1 cellular context compared by ENCODE assay signal in the genomic region with DNA sequence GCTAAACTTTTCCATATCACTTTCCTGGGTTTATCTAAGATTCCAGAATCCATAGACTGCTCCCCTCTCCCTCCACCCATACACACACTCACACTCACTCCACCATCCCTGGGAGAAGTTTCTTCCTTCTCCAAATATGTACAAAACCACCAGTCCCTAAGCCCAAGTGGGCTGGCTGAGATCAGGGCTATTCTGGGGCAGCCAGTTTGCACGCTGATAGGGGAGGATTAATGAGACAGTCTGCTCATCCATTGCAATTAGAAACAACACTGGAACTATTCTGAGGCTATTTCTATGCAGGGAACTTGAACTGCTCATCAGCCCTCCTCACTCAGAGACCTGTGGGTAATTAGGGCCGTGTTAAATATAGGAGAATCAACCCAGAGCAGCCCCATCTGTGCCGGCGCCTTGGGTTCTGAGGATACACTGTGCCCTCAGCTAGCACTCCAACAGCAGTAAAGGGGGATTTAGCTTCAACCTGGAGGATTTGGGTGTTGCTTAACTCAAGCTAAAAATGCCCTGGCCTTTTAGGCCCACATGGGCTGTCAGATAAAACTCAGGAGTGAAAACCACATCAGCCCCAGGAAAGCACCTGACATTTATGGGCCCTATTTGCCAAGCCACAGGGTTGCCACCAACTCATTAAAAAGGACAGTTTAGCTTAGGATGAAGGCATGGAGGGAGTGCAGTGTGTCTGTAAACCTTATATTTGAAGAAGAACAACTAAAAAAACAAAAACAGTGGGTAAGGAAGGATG.
A peak's percentile ranks its signal among the peaks of the same experiment; 100 is the strongest.
TF ChIP-seq lines count a peak whose summit lies in the region.

No MANE protein-coding gene starts in this region.

TF ChIP-seq in K562, 482 proteins besides CTCF, POLR2A, EP300 and RAD21 (continued from another document):
- TF ChIP-seq, protein P1, sequence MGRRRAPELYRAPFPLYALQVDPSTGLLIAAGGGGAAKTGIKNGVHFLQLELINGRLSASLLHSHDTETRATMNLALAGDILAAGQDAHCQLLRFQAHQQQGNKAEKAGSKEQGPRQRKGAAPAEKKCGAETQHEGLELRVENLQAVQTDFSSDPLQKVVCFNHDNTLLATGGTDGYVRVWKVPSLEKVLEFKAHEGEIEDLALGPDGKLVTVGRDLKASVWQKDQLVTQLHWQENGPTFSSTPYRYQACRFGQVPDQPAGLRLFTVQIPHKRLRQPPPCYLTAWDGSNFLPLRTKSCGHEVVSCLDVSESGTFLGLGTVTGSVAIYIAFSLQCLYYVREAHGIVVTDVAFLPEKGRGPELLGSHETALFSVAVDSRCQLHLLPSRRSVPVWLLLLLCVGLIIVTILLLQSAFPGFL (CRISPR knock-in tag; IDR thresholded peaks at IDR 0.05), result no peak
- TF ChIP-seq CHCHD3 (CRISPR knock-in tag; IDR thresholded peaks at IDR 0.05) (no peak), BACH1 (tag; IDR thresholded peaks at IDR 0.05) (0 out of 2 replicates have a peak, but pooled peaks have one; percentile 1), ZNF696 (CRISPR knock-in tag; conservative IDR thresholded peaks at IDR 0.05) (no peak)
- TF ChIP-seq, protein P2, sequence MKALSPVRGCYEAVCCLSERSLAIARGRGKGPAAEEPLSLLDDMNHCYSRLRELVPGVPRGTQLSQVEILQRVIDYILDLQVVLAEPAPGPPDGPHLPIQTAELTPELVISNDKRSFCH (CRISPR knock-in tag; IDR thresholded peaks at IDR 0.05), result no peak
- TF ChIP-seq, protein P2 (tag; IDR thresholded peaks at IDR 0.05), result peak; percentile 57; the same call in 1 of the 2 replicates
- TF ChIP-seq, protein P3, sequence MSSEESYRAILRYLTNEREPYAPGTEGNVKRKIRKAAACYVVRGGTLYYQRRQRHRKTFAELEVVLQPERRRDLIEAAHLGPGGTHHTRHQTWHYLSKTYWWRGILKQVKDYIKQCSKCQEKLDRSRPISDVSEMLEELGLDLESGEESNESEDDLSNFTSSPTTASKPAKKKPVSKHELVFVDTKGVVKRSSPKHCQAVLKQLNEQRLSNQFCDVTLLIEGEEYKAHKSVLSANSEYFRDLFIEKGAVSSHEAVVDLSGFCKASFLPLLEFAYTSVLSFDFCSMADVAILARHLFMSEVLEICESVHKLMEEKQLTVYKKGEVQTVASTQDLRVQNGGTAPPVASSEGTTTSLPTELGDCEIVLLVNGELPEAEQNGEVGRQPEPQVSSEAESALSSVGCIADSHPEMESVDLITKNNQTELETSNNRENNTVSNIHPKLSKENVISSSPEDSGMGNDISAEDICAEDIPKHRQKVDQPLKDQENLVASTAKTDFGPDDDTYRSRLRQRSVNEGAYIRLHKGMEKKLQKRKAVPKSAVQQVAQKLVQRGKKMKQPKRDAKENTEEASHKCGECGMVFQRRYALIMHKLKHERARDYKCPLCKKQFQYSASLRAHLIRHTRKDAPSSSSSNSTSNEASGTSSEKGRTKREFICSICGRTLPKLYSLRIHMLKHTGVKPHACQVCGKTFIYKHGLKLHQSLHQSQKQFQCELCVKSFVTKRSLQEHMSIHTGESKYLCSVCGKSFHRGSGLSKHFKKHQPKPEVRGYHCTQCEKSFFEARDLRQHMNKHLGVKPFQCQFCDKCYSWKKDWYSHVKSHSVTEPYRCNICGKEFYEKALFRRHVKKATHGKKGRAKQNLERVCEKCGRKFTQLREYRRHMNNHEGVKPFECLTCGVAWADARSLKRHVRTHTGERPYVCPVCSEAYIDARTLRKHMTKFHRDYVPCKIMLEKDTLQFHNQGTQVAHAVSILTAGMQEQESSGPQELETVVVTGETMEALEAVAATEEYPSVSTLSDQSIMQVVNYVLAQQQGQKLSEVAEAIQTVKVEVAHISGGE (CRISPR knock-in tag; IDR thresholded peaks at IDR 0.05), result 0 out of 6 replicates have a peak, but pooled peaks of 1 of the 3 experiments have one; percentile 0
- TF ChIP-seq, protein P4, sequence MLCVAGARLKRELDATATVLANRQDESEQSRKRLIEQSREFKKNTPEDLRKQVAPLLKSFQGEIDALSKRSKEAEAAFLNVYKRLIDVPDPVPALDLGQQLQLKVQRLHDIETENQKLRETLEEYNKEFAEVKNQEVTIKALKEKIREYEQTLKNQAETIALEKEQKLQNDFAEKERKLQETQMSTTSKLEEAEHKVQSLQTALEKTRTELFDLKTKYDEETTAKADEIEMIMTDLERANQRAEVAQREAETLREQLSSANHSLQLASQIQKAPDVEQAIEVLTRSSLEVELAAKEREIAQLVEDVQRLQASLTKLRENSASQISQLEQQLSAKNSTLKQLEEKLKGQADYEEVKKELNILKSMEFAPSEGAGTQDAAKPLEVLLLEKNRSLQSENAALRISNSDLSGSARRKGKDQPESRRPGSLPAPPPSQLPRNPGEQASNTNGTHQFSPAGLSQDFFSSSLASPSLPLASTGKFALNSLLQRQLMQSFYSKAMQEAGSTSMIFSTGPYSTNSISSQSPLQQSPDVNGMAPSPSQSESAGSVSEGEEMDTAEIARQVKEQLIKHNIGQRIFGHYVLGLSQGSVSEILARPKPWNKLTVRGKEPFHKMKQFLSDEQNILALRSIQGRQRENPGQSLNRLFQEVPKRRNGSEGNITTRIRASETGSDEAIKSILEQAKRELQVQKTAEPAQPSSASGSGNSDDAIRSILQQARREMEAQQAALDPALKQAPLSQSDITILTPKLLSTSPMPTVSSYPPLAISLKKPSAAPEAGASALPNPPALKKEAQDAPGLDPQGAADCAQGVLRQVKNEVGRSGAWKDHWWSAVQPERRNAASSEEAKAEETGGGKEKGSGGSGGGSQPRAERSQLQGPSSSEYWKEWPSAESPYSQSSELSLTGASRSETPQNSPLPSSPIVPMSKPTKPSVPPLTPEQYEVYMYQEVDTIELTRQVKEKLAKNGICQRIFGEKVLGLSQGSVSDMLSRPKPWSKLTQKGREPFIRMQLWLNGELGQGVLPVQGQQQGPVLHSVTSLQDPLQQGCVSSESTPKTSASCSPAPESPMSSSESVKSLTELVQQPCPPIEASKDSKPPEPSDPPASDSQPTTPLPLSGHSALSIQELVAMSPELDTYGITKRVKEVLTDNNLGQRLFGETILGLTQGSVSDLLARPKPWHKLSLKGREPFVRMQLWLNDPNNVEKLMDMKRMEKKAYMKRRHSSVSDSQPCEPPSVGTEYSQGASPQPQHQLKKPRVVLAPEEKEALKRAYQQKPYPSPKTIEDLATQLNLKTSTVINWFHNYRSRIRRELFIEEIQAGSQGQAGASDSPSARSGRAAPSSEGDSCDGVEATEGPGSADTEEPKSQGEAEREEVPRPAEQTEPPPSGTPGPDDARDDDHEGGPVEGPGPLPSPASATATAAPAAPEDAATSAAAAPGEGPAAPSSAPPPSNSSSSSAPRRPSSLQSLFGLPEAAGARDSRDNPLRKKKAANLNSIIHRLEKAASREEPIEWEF (CRISPR knock-in tag; IDR thresholded peaks at IDR 0.05), result peak; percentile 52; the same call in 1 of the 2 replicates
- TF ChIP-seq, protein P5, sequence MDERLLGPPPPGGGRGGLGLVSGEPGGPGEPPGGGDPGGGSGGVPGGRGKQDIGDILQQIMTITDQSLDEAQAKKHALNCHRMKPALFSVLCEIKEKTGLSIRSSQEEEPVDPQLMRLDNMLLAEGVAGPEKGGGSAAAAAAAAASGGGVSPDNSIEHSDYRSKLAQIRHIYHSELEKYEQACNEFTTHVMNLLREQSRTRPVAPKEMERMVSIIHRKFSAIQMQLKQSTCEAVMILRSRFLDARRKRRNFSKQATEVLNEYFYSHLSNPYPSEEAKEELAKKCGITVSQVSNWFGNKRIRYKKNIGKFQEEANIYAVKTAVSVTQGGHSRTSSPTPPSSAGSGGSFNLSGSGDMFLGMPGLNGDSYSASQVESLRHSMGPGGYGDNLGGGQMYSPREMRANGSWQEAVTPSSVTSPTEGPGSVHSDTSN (CRISPR knock-in tag; IDR thresholded peaks at IDR 0.05; ENCODE audit: low read depth), result no peak
- TF ChIP-seq, protein P5 (tag; conservative IDR thresholded peaks at IDR 0.05; ENCODE audit: low read depth), result peak; percentile 47; the same call in 1 of the 2 replicates
- TF ChIP-seq, protein P6, sequence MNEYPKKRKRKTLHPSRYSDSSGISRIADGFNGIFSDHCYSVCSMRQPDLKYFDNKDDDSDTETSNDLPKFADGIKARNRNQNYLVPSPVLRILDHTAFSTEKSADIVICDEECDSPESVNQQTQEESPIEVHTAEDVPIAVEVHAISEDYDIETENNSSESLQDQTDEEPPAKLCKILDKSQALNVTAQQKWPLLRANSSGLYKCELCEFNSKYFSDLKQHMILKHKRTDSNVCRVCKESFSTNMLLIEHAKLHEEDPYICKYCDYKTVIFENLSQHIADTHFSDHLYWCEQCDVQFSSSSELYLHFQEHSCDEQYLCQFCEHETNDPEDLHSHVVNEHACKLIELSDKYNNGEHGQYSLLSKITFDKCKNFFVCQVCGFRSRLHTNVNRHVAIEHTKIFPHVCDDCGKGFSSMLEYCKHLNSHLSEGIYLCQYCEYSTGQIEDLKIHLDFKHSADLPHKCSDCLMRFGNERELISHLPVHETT (CRISPR knock-in tag; conservative IDR thresholded peaks at IDR 0.05 in 1 of 2, IDR thresholded peaks at IDR 0.05 in 1 of 2), result peak in 1 of 2 experiments; percentile 59; a peak in 1 of 4 replicates
